In the genomic region with DNA sequence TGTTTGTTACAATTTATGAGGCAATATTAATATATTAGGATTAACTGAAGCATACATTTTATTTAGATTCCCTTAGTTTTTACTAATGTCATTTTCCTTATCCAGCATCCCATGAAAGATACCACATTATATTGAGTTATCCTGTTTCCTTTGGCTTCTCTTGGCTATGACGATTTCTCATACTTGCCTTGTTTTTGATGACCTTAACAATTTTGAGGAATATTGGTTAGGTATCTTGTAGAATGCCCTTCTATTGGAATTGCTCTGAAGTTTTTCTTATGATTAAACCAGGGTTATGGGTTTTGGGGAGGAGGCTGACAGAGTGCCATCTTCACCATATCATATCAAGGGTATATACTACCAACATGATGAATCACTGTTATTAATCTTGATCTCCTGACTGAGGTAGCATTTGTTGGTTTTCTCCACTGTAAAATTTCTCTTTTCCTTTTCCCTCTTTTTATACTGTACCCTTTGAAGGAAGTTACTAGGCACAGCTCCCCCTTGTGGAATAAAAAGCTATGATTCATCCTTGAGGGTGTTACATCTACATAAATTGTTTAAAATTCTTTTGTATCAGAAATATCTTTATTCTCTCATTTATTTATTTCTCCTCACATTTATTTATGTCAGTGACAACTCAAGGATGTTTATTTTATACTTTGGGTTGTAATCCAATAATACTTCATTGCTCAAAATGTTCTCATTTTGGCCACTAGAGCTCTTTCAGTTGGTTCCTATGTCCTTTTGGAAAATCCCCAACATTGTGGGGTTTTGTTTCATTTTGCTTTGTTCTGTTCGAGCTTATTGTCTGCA, we compare ENCODE assay signal across 8 cellular contexts.
DNase-seq lines count a peak whose midpoint lies in the region; ATAC-seq and TF ChIP-seq lines count a peak whose summit lies in the region.

No MANE protein-coding gene starts in this region.

- no peaks in the 10 kb centered on the region for H4K20me1 ChIP-seq in smooth muscle cell (ENCODE audit: low read depth)

- H3K4me3 ChIP-seq in BE2C (ENCODE audit: low read depth, low read length) (no peak overlapping the region), epithelial cell of proximal tubule (ENCODE audit: low read depth, low read length) (no peak overlapping the region), smooth muscle cell (no peak overlapping the region), sigmoid colon (no peak overlapping the region)

- H2AFZ ChIP-seq in smooth muscle cell (ENCODE audit: low read depth), result no peak overlapping the region

- H3K4me1 ChIP-seq in BE2C (no peaks in the 10 kb centered on the region), smooth muscle cell (ENCODE audit: low read depth) (no peaks in the 10 kb centered on the region), sigmoid colon (no peaks in the 10 kb centered on the region)

- no peak for TF ChIP-seq EP300 in sigmoid colon (IDR thresholded peaks at IDR 0.05)

- H3K36me3 ChIP-seq in BE2C (no peaks in the 10 kb centered on the region), smooth muscle cell (ENCODE audit: low read depth) (no peaks in the 10 kb centered on the region), sigmoid colon (no peaks in the 10 kb centered on the region)

- DNase-seq in BE2C (no peak), NCI-H460 (ENCODE audit: extremely low read depth, low read depth) (peak; percentile 15), epithelial cell of proximal tubule (ENCODE audit: low read depth) (no peak), smooth muscle cell (lab: John Stamatoyannopoulos, UW; ENCODE audit: unreplicated experiment) (no peak), hepatic stellate cell (ENCODE audit: low spot score) (no peak), sigmoid colon (no peak)

- H3K9me3 ChIP-seq in BE2C, result no peaks in the 10 kb centered on the region
- H3K9me3 ChIP-seq in smooth muscle cell (replicated peaks; ENCODE audit: low read depth), result no peaks in the 10 kb centered on the region
- no peaks in the 10 kb centered on the region for H3K9me3 ChIP-seq in sigmoid colon

- no peaks in the 10 kb centered on the region for H3K27me3 ChIP-seq in BE2C
- H3K27me3 ChIP-seq in smooth muscle cell (ENCODE audit: low read depth), result no peaks in the 10 kb centered on the region
- no peaks in the 10 kb centered on the region for H3K27me3 ChIP-seq in sigmoid colon

- TF ChIP-seq POLR2A in sigmoid colon (IDR thresholded peaks at IDR 0.05), result no peak

- H3K9ac ChIP-seq in smooth muscle cell (ENCODE audit: low read depth), result no peak overlapping the region

- no peaks in the 10 kb centered on the region for H3F3A ChIP-seq in smooth muscle cell (ENCODE audit: low read depth)

- intact Hi-C loops in sigmoid colon (cut with DNase I), result no loop called here

- no peak overlapping the region for H3K4me2 ChIP-seq in smooth muscle cell

- no peaks in the 10 kb centered on the region for H3K79me2 ChIP-seq in smooth muscle cell (ENCODE audit: low read depth)

- WGBS in smooth muscle cell (ENCODE audit: low lambda C conversion rate), result 57% methylated on average over 2 of the region's 2 CpGs
- 60 to 68% methylated on average over 2 of the region's 2 CpGs for WGBS in sigmoid colon, 2 donors

- TF ChIP-seq CTCF in BE2C (IDR thresholded peaks at IDR 0.05; ENCODE audit: low read depth, low read length), result peak; percentile 64
- peak; percentile 73 for TF ChIP-seq CTCF in epithelial cell of proximal tubule (conservative IDR thresholded peaks at IDR 0.05; ENCODE audit: low read depth, low read length)
- peak; percentile 78 for TF ChIP-seq CTCF in smooth muscle cell (IDR thresholded peaks at IDR 0.05; ENCODE audit: borderline replicate concordance, insufficient read depth, poor library complexity, severe bottlenecking)
- peak in 1 of 4 experiments; percentile 32 for TF ChIP-seq CTCF in sigmoid colon (IDR thresholded peaks at IDR 0.05)

- no peak overlapping the region for H3K27ac ChIP-seq in smooth muscle cell (ENCODE audit: low read depth)
- no peak overlapping the region for H3K27ac ChIP-seq in sigmoid colon

- ATAC-seq in GM18868 (IDR thresholded peaks at IDR 0.05; ENCODE audit: unreplicated experiment) (peak; percentile 57), GM21737 (IDR thresholded peaks at IDR 0.05; ENCODE audit: unreplicated experiment) (no peak)
